23 cellular contexts compared by ENCODE assay signal in the genomic region with DNA sequence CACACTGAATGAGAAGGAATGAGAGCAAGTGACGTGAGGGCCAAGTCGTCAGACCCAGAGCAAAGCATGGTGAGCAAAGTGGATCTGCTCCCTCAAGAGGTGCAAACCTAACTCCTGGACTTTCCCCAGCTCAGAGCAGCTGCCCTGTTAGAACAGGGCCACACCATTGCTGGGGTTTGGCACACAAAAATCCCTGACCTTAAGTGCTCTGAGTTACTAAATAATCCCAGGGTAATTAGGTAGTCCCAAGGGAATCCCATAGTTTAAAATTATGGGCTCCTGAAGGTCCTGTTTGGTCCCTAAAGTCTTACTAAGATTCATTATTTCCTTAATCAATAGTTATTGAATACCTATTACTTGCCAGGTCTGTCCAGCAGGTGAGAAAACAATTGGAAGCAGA.
"Had no signal": no experiment of that assay in that cellular context is flagged by ENCODE, and none has a peak within 500 bp of the region (broad histone marks: within the 10 kb centered on the region; RNA-seq: fewer than 3 reads in every experiment).

No MANE protein-coding gene starts in this region.

- ATAC-seq: effector memory CD8-positive, alpha-beta T cell; esophagus mucosa; left colon; naive thymus-derived CD4-positive, alpha-beta T cell; upper lobe of right lung had no signal

- H3K36me3 ChIP-seq: breast epithelium, colonic mucosa, thoracic aorta, upper lobe of right lung had no signal

- H3K4me3 ChIP-seq: breast epithelium, colonic mucosa, dorsolateral prefrontal cortex, lung, skin epidermis, thoracic aorta, upper lobe of right lung had no signal

- H3K27me3 ChIP-seq: breast epithelium, colonic mucosa, upper lobe of right lung had no signal

- H3K27ac ChIP-seq: colonic mucosa, dorsolateral prefrontal cortex, thoracic aorta, upper lobe of right lung had no signal

- H3K4me1 ChIP-seq: breast epithelium had no signal

- DNase-seq: activated B cell treated with CpG ODN at 0.5 μM for 24 hours; activated CD4-positive, alpha-beta memory T cell treated with anti-CD3 and anti-CD28 coated beads for 36 hours; activated CD4-positive, alpha-beta T cell treated with anti-CD3 and anti-CD28 coated beads for 4 hours; activated effector memory CD4-positive, alpha-beta T cell treated with Interleukin-2 at 50 U/mL for 16 hours; activated naive CD4-positive, alpha-beta T cell treated with anti-CD3 and anti-CD28 coated beads for 36 hours; activated naive CD8-positive, alpha-beta T cell treated with anti-CD3 and anti-CD28 coated beads, Interleukin-2, amount 10 ng/mL, durations not matched to agents 7 days and 5 days; activated T-cell treated with anti-CD3 and anti-CD28 coated beads, Interleukin-2, amount 50 U/mL, for 48 hours; amniotic stem cell; colonic mucosa; dorsolateral prefrontal cortex; effector memory CD8-positive, alpha-beta T cell; foreskin melanocyte; glutamatergic neuron; left colon; naive thymus-derived CD4-positive, alpha-beta T cell; retina; stimulated activated CD4-positive, alpha-beta T cell treated with anti-CD3 and anti-CD28 coated beads, Interleukin-1b, Interleukin-23, amount 100 ng/mL, for 48 hours; upper lobe of right lung had no signal

- H3K9me3 ChIP-seq: breast epithelium, colonic mucosa, thoracic aorta, upper lobe of right lung had no signal
